1 cellular context compared by ENCODE assay signal in genomic region chr9:136118061-136118366, GRCh38.
A peak's percentile ranks its signal among the peaks of the same experiment; 100 is the strongest.
TF ChIP-seq lines count a peak whose summit lies in the region.

No MANE protein-coding gene starts in this region.

TF ChIP-seq in K562, 482 proteins besides CTCF, POLR2A, EP300 and RAD21:
- TF ChIP-seq FOXP4 (CRISPR knock-in tag; IDR thresholded peaks at IDR 0.05; ENCODE audit: borderline replicate concordance) (no peak), ZNF212 (CRISPR knock-in tag; IDR thresholded peaks at IDR 0.05) (no peak), PHF20 (IDR thresholded peaks at IDR 0.05; ENCODE audit: partially characterized antibody) (peak; percentile 29), E2F6 (IDR thresholded peaks at IDR 0.05; ENCODE audit: borderline replicate concordance in 1 of 2, extremely low read depth in 1 of 2, insufficient read depth in 1 of 2, insufficient read length in 1 of 2, low read depth in 1 of 2, low read length in 1 of 2, poor library complexity in 1 of 2, severe bottlenecking in 1 of 2) (peak in 1 of 2 experiments; percentile 3), YY1 (IDR thresholded peaks at IDR 0.05; ENCODE audit: borderline replicate concordance in 1 of 3, control insufficient read depth in 1 of 3, extremely low read depth in 1 of 3, insufficient read depth in 3 of 3, insufficient read length in 1 of 3, insufficient replicate concordance in 2 of 3, low read depth in 1 of 3, low read length in 2 of 3) (peak in 1 of 3 experiments; percentile 25), ZNF76 (CRISPR knock-in tag; IDR thresholded peaks at IDR 0.05; ENCODE audit: borderline replicate concordance) (no peak), MED1 (CRISPR knock-in tag; IDR thresholded peaks at IDR 0.05; ENCODE audit: borderline replicate concordance) (0 out of 2 replicates have a peak, but pooled peaks have one; percentile 16), ZNF445 (CRISPR knock-in tag; IDR thresholded peaks at IDR 0.05; ENCODE audit: low read depth) (no peak), TAF1 (IDR thresholded peaks at IDR 0.05; ENCODE audit: control insufficient read depth, extremely low read depth, insufficient read depth, low read length, severe bottlenecking) (peak; percentile 5), HNRNPL (IDR thresholded peaks at IDR 0.05; ENCODE audit: low read depth, low read length) (0 out of 2 replicates have a peak, but pooled peaks have one; percentile 9), ZHX1 (conservative IDR thresholded peaks at IDR 0.05; ENCODE audit: low read length) (no peak), HMGN3 (IDR thresholded peaks at IDR 0.05; ENCODE audit: borderline replicate concordance, extremely low read depth, insufficient read length, low read depth, low read length) (peak; percentile 16), BRF1 (IDR thresholded peaks at IDR 0.05; ENCODE audit: borderline replicate concordance, extremely low read depth, insufficient read length) (no peak), POLR2G (IDR thresholded peaks at IDR 0.05; ENCODE audit: low read depth, low read length) (peak; percentile 34; the same call in 1 of the 2 replicates), ELF2 (CRISPR knock-in tag; IDR thresholded peaks at IDR 0.05) (no peak; the same call in 1 of the 2 replicates), PHF8 (IDR thresholded peaks at IDR 0.05; ENCODE audit: borderline replicate concordance, low read length) (peak; percentile 8; the same call in 1 of the 2 replicates), ZC3H4 (CRISPR knock-in tag; IDR thresholded peaks at IDR 0.05; ENCODE audit: borderline replicate concordance) (peak; percentile 21; the same call in 1 of the 2 replicates), ETS2 (tag; IDR thresholded peaks at IDR 0.05; ENCODE audit: borderline replicate concordance, poor library complexity, severe bottlenecking) (peak; percentile 11), GATAD2A (IDR thresholded peaks at IDR 0.05) (0 out of 2 replicates have a peak, but pooled peaks have one; percentile 16), RBM39 (optimal IDR thresholded peaks at IDR 0.05; ENCODE audit: low read depth, low read length) (no peak), ZNF140 (CRISPR knock-in tag; IDR thresholded peaks at IDR 0.05) (no peak), HINFP (tag; conservative IDR thresholded peaks at IDR 0.05; ENCODE audit: low read depth) (no peak), ZNF232 (CRISPR knock-in tag; IDR thresholded peaks at IDR 0.05) (0 out of 2 replicates have a peak, but pooled peaks have one; percentile 19), ZFX (CRISPR knock-in tag; IDR thresholded peaks at IDR 0.05) (peak; percentile 73), MTA2 (IDR thresholded peaks at IDR 0.05; ENCODE audit: low read depth) (no peak), KDM2B (CRISPR knock-in tag; IDR thresholded peaks at IDR 0.05) (peak; percentile 89; the same call in 1 of the 2 replicates), RBFOX2 (IDR thresholded peaks at IDR 0.05; ENCODE audit: low read depth, low read length) (peak; percentile 55), KAT7 (CRISPR knock-in tag; IDR thresholded peaks at IDR 0.05; ENCODE audit: borderline replicate concordance) (0 out of 2 replicates have a peak, but pooled peaks have one; percentile 85), MCM2 (IDR thresholded peaks at IDR 0.05; ENCODE audit: low read depth) (no peak)
- TF ChIP-seq, protein P1, sequence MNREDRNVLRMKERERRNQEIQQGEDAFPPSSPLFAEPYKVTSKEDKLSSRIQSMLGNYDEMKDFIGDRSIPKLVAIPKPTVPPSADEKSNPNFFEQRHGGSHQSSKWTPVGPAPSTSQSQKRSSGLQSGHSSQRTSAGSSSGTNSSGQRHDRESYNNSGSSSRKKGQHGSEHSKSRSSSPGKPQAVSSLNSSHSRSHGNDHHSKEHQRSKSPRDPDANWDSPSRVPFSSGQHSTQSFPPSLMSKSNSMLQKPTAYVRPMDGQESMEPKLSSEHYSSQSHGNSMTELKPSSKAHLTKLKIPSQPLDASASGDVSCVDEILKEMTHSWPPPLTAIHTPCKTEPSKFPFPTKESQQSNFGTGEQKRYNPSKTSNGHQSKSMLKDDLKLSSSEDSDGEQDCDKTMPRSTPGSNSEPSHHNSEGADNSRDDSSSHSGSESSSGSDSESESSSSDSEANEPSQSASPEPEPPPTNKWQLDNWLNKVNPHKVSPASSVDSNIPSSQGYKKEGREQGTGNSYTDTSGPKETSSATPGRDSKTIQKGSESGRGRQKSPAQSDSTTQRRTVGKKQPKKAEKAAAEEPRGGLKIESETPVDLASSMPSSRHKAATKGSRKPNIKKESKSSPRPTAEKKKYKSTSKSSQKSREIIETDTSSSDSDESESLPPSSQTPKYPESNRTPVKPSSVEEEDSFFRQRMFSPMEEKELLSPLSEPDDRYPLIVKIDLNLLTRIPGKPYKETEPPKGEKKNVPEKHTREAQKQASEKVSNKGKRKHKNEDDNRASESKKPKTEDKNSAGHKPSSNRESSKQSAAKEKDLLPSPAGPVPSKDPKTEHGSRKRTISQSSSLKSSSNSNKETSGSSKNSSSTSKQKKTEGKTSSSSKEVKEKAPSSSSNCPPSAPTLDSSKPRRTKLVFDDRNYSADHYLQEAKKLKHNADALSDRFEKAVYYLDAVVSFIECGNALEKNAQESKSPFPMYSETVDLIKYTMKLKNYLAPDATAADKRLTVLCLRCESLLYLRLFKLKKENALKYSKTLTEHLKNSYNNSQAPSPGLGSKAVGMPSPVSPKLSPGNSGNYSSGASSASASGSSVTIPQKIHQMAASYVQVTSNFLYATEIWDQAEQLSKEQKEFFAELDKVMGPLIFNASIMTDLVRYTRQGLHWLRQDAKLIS (CRISPR knock-in tag; IDR thresholded peaks at IDR 0.05) = 0 out of 2 replicates have a peak, but pooled peaks have one; percentile 14
- TF ChIP-seq, protein P2, sequence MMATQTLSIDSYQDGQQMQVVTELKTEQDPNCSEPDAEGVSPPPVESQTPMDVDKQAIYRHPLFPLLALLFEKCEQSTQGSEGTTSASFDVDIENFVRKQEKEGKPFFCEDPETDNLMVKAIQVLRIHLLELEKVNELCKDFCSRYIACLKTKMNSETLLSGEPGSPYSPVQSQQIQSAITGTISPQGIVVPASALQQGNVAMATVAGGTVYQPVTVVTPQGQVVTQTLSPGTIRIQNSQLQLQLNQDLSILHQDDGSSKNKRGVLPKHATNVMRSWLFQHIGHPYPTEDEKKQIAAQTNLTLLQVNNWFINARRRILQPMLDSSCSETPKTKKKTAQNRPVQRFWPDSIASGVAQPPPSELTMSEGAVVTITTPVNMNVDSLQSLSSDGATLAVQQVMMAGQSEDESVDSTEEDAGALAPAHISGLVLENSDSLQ (IDR thresholded peaks at IDR 0.05) = peak; percentile 52; the same call in 1 of the 2 replicates
- TF ChIP-seq, protein P3, sequence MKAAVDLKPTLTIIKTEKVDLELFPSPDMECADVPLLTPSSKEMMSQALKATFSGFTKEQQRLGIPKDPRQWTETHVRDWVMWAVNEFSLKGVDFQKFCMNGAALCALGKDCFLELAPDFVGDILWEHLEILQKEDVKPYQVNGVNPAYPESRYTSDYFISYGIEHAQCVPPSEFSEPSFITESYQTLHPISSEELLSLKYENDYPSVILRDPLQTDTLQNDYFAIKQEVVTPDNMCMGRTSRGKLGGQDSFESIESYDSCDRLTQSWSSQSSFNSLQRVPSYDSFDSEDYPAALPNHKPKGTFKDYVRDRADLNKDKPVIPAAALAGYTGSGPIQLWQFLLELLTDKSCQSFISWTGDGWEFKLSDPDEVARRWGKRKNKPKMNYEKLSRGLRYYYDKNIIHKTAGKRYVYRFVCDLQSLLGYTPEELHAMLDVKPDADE (conservative IDR thresholded peaks at IDR 0.05; ENCODE audit: control insufficient read depth, low read depth, low read length) = no peak; the same call in 1 of the 2 replicates
